ENCODE assay signal across 9 cellular contexts in genomic region chr19:58304255-58304654, GRCh38. TPM values are rescaled to one million over a fixed set of nuclear protein-coding genes. Genes with fewer than 3 reads are reported as not detected.
DNase-seq lines count a peak whose midpoint lies in the region; ATAC-seq and TF ChIP-seq lines count a peak whose summit lies in the region.
"Had no signal": no experiment of that assay in that cellular context is flagged by ENCODE, and none has a peak within 500 bp of the region (broad histone marks: within the 10 kb centered on the region; RNA-seq: fewer than 3 reads in every experiment).

No MANE protein-coding gene starts in this region.

- peaks cover 15% of the 10 kb centered on the region for H3K4me1 Mint-ChIP-seq in memory B cell

- TF ChIP-seq POLR2A in adrenal gland (IDR thresholded peaks at IDR 0.05) (no peak), uterus (IDR thresholded peaks at IDR 0.05) (no peak)

- DNase-seq in heart right ventricle: no peak
- DNase-seq in left cardiac atrium: no peak
- no peak for DNase-seq in adrenal gland
- no peak for DNase-seq in memory B cell (ENCODE audit: low spot score in 2 of 2)
- no peak for DNase-seq in uterus
- DNase-seq in BE2C: no peak
- DNase-seq in NOMO-1 (lab: John Stamatoyannopoulos, UW; ENCODE audit: unreplicated experiment in 2 of 2): no peak
- DNase-seq in HUDEP-2 (lab: John Stamatoyannopoulos, UW; ENCODE audit: unreplicated experiment in 76 of 76): no peak
- DNase-seq: NCI-H69 had no signal

- 81 to 84% methylated on average over 7 of the region's 7 CpGs for WGBS in heart right ventricle, 2 donors
- 86 to 88% (median 87%) methylated on average over 7 of the region's 7 CpGs for WGBS in adrenal gland, 4 donors

- intact Hi-C loops in heart right ventricle (cut with DNase I): loop anchor here in 4 of 10 donors (2.0 to 10.0 kb wide), 5 partner anchors 59 to 582 kb away; partner anchors contain the start of genes ZNF274 (in 1 of the 4), ZNF497 (in 1 of the 4) and ZNF544 (in 1 of the 4)
- intact Hi-C loops in left cardiac atrium (cut with DNase I): no loop called here
- intact Hi-C loops in adrenal gland (cut with DNase I): no loop called here
- intact Hi-C loops in uterus (cut with DNase I; ENCODE audit: low total_unique reads): no loop called here

- H3K27ac Mint-ChIP-seq in memory B cell: peak overlapping the region; percentile 99

- H3K36me3 Mint-ChIP-seq in memory B cell: peaks cover 33% of the 10 kb centered on the region

- H3K27ac ChIP-seq in heart right ventricle (peak overlapping the region in 6 of 10 donors; percentile 42 to 95 (median 91)), adrenal gland (peak overlapping the region in 3 of 5 donors; percentile 82 to 98 (median 92)), uterus (peak overlapping the region; percentile 74 to 88)

- peaks cover 0 to 16% (median 0%) of the 10 kb centered on the region in 11 donors for H3K9me3 ChIP-seq in heart right ventricle
- H3K9me3 ChIP-seq in adrenal gland (replicated peaks in 1 of 3): no peaks in the 10 kb centered on the region
- H3K9me3 ChIP-seq in uterus: peaks cover 0 to 3% of the 10 kb centered on the region in 2 donors
- H3K9me3 ChIP-seq in BE2C: no peaks in the 10 kb centered on the region

- ATAC-seq in heart right ventricle (no peak), left cardiac atrium (no peak), memory B cell (ENCODE audit: low read depth) (no peak)

- H3K36me3 ChIP-seq in heart right ventricle (peaks cover 0 to 57% (median 24%) of the 10 kb centered on the region in 9 donors), adrenal gland (replicated peaks in 1 of 2) (peaks cover 0 to 17% of the 10 kb centered on the region in 2 donors), uterus (no peaks in the 10 kb centered on the region), BE2C (peaks cover 53% of the 10 kb centered on the region)

- H3K4me1 ChIP-seq in heart right ventricle: peaks cover 3 to 24% (median 16%) of the 10 kb centered on the region in 9 donors
- peaks cover 4 to 13% of the 10 kb centered on the region in 2 donors for H3K4me1 ChIP-seq in adrenal gland (replicated peaks in 1 of 2)
- H3K4me1 ChIP-seq in uterus: no peaks in the 10 kb centered on the region
- no peaks in the 10 kb centered on the region for H3K4me1 ChIP-seq in BE2C

- no peaks in the 10 kb centered on the region for H3K9me3 Mint-ChIP-seq in memory B cell

- no peaks in the 10 kb centered on the region for H3K27me3 ChIP-seq in heart right ventricle
- H3K27me3 ChIP-seq in adrenal gland: no peaks in the 10 kb centered on the region
- no peaks in the 10 kb centered on the region for H3K27me3 ChIP-seq in uterus
- H3K27me3 ChIP-seq in BE2C: no peaks in the 10 kb centered on the region

- no peaks in the 10 kb centered on the region for H3K27me3 Mint-ChIP-seq in memory B cell

- H3K4me3 ChIP-seq in heart right ventricle (peak overlapping the region in 4 of 10 donors; percentile 63 to 80 (median 72)), adrenal gland (peak overlapping the region in 1 of 4 donors; percentile 83), uterus (peak overlapping the region in 1 of 2 donors; percentile 88), BE2C (ENCODE audit: low read depth, low read length) (no peak overlapping the region)

- no peak for TF ChIP-seq CTCF in heart right ventricle (IDR thresholded peaks at IDR 0.05)
- no peak for TF ChIP-seq CTCF in adrenal gland (IDR thresholded peaks at IDR 0.05)
- TF ChIP-seq CTCF in uterus (IDR thresholded peaks at IDR 0.05): no peak
- TF ChIP-seq CTCF in BE2C (IDR thresholded peaks at IDR 0.05; ENCODE audit: low read depth, low read length): no peak

- peak overlapping the region; percentile 99 for H3K4me3 Mint-ChIP-seq in memory B cell

RNA-seq across cellular contexts. Expression of gene ERVK3-1, which starts 0.9 kb away (rescaled TPM):
- total RNA-seq in heart right ventricle (10 to 100 TPM; 14.4 to 28.7 (median 17.7) TPM), left cardiac atrium (10 to 100 TPM; 19.9 to 22.8 TPM), adrenal gland (10 to 100 TPM; 18.4 to 49.8 (median 29.8) TPM), uterus (10 to 100 TPM; 27.1 to 62.1 (median 39.2) TPM)
- polyA plus RNA-seq in heart right ventricle (10 to 100 TPM; 28.6 to 57.5 TPM), adrenal gland (10 to 100 TPM; 36.3 to 70.5 (median 48.4) TPM)
- polyA plus RNA-seq in BE2C (2012; ENCODE audit: insufficient read depth, insufficient read length, low read depth): 105 TPM

RNA-seq across cellular contexts. Expression of gene ZSCAN22, which starts 22.5 kb away (rescaled TPM):
- total RNA-seq in heart right ventricle (1 to 10 TPM; 1.2 to 2.1 (median 1.4) TPM), left cardiac atrium (1 to 10 TPM; 2.0 to 2.1 TPM), adrenal gland (1 to 10 TPM; 1.8 to 4.8 (median 3.4) TPM), uterus (1 to 10 TPM; 3.9 to 5.1 (median 4.6) TPM)
- polyA plus RNA-seq in heart right ventricle (under 1 TPM; 0.80 to 0.87 TPM), adrenal gland (1 to 10 TPM in 2 of 3 donors, under 1 TPM in 1; 0.98 to 3.1 (median 1.2) TPM)
- polyA plus RNA-seq in BE2C (2012; ENCODE audit: insufficient read depth, insufficient read length, low read depth): 4.2 TPM

RNA-seq across cellular contexts. Expression of gene ZNF8, which starts 25.5 kb away (rescaled TPM):
- 1 to 10 TPM; 4.4 to 6.2 (median 5.6) TPM for total RNA-seq in heart right ventricle
- 1 to 10 TPM; 1.4 to 4.2 TPM for polyA plus RNA-seq in heart right ventricle
- 1 to 10 TPM; 4.4 to 6.8 TPM for total RNA-seq in left cardiac atrium
- 1 to 10 TPM; 6.6 to 8.6 (median 7.0) TPM for total RNA-seq in adrenal gland
- 1 to 10 TPM; 1.6 to 2.6 (median 2.4) TPM for polyA plus RNA-seq in adrenal gland
- 10 to 100 TPM in 1 of 4 donors, 1 to 10 TPM in 3; 1.8 to 10.8 (median 8.2) TPM for total RNA-seq in uterus
- 1.9 TPM for polyA plus RNA-seq in BE2C (2012; ENCODE audit: insufficient read depth, insufficient read length, low read depth)

RNA-seq across cellular contexts. Expression of gene A1BG, which starts 49.0 kb away (rescaled TPM):
- total RNA-seq in heart right ventricle (1 to 10 TPM in 9 of 10 donors, under 1 TPM in 1; 0.80 to 5.5 (median 2.0) TPM), left cardiac atrium (10 to 100 TPM; 18.3 to 18.9 TPM), adrenal gland (10 to 100 TPM in 3 of 8 donors, 1 to 10 TPM in 5; 1.6 to 20.9 (median 6.5) TPM), uterus (100 to 1,000 TPM in 1 of 4 donors, 10 to 100 TPM in 1, 1 to 10 TPM in 2; 2.8 to 108 (median 12.9) TPM)
- polyA plus RNA-seq in heart right ventricle (1 to 10 TPM; 9.6 TPM), adrenal gland (10 to 100 TPM in 2 of 3 donors, not detected in 1; 31.3 to 41.3 TPM)
- 13.3 TPM for polyA plus RNA-seq in BE2C (2012; ENCODE audit: insufficient read depth, insufficient read length, low read depth)

RNA-seq across cellular contexts. Expression of gene ZNF497, which starts 58.3 kb away (rescaled TPM):
- total RNA-seq in heart right ventricle: under 1 TPM in 9 of 10 donors, not detected in 1; 0.14 to 0.73 (median 0.30) TPM
- polyA plus RNA-seq in heart right ventricle: under 1 TPM; 0.22 to 0.33 TPM
- total RNA-seq in left cardiac atrium: under 1 TPM; 0.37 to 0.41 TPM
- 1 to 10 TPM in 7 of 8 donors, under 1 TPM in 1; 0.35 to 8.1 (median 1.6) TPM for total RNA-seq in adrenal gland
- 1 to 10 TPM in 2 of 3 donors, under 1 TPM in 1; 0.20 to 2.2 (median 2.0) TPM for polyA plus RNA-seq in adrenal gland
- total RNA-seq in uterus: 1 to 10 TPM in 3 of 4 donors, not detected in 1; 3.4 to 7.2 (median 6.8) TPM
- polyA plus RNA-seq in BE2C (2012; ENCODE audit: insufficient read depth, insufficient read length, low read depth): 3.1 TPM
